19 cellular contexts compared by ENCODE assay signal in genomic region chr21:36381841-36382589, GRCh38. TPM values are rescaled to one million over a fixed set of nuclear protein-coding genes. Genes with fewer than 3 reads are reported as not detected.
A peak's percentile ranks its signal among the peaks of the same experiment; 100 is the strongest.
DNase-seq lines count a peak whose midpoint lies in the region; ATAC-seq and TF ChIP-seq lines count a peak whose summit lies in the region.
"Had no signal": no experiment of that assay in that cellular context is flagged by ENCODE, and none has a peak within 500 bp of the region (broad histone marks: within the 10 kb centered on the region; RNA-seq: fewer than 3 reads in every experiment).

No MANE protein-coding gene starts in this region.

- no peak overlapping the region for H2BK5ac ChIP-seq in trophoblast cell (ENCODE audit: low read depth, low read length, poor library complexity)

- H3K79me1 ChIP-seq in trophoblast cell (ENCODE audit: low read length), result no peaks in the 10 kb centered on the region

- peak overlapping the region; percentile 80 for H3K27ac ChIP-seq in psoas muscle
- no peak overlapping the region for H3K27ac ChIP-seq in trophoblast cell (ENCODE audit: low read depth, low read length)
- H3K27ac ChIP-seq: left ventricle myocardium inferior had no signal

- H3K9me3 ChIP-seq in psoas muscle (no peaks in the 10 kb centered on the region), trophoblast cell (ENCODE audit: insufficient read depth, low read depth, low read length) (no peaks in the 10 kb centered on the region)
- H3K9me3 ChIP-seq: left ventricle myocardium inferior had no signal

- no peaks in the 10 kb centered on the region for H3K79me2 ChIP-seq in trophoblast cell (ENCODE audit: control insufficient read depth, insufficient read depth, low read length, poor library complexity)

- no peak for DNase-seq in activated CD4-positive, alpha-beta T cell treated with anti-CD3 and anti-CD28 coated beads, Interleukin-2, amount 10 ng/mL, durations not matched to agents 24 days and 14 days
- no peak for DNase-seq in activated CD4-positive, alpha-beta T cell treated with anti-CD3 and anti-CD28 coated beads, Interleukin-2, amount 50 U/mL, for 48 hours
- DNase-seq in NCI-H69 (lab: John Stamatoyannopoulos, UW), result peak; percentile 37
- DNase-seq in epithelial cell of esophagus (ENCODE audit: low read depth), result peak; percentile 22
- no peak for DNase-seq in psoas muscle
- DNase-seq in NCI-H2227 treated with DMSO at 0.1 percent for 48 hours (lab: John Stamatoyannopoulos, UW), result no peak
- no peak for DNase-seq in trophoblast cell
- DNase-seq: activated naive CD8-positive, alpha-beta T cell treated with anti-CD3 and anti-CD28 coated beads, Interleukin-2, amount 10 ng/mL, durations not matched to agents 7 days and 5 days; COR-L47; hypothalamus; Kasumi-1; left ventricle myocardium inferior; NCI-H1694; NCI-H526; nephron progenitor cell had no signal

- H3K4me3 Mint-ChIP-seq in activated CD4-positive, alpha-beta T cell treated with anti-CD3 and anti-CD28 coated beads, Interleukin-2, amount 10 ng/mL, durations not matched to agents 24 days and 14 days, result no peak overlapping the region
- H3K4me3 Mint-ChIP-seq: activated naive CD8-positive, alpha-beta T cell treated with anti-CD3 and anti-CD28 coated beads, Interleukin-2, amount 10 ng/mL, durations not matched to agents 7 days and 5 days; central memory CD8-positive, alpha-beta T cell; nephron progenitor cell; T-helper 2 cell treated with Interferon-gamma antibody and Interleukin-4, amounts not matched to agents 5 μg/mL and 100 μg/mL, for 36 hours had no signal

- H3K9ac ChIP-seq in trophoblast cell (ENCODE audit: low read length), result no peak overlapping the region

- ATAC-seq in psoas muscle (no peak), GM21723 (IDR thresholded peaks at IDR 0.05; ENCODE audit: unreplicated experiment) (no peak)
- ATAC-seq: sciatic nerve had no signal

- H3K4me3 ChIP-seq in epithelial cell of esophagus (ENCODE audit: low read length) (no peak overlapping the region), psoas muscle (no peak overlapping the region), trophoblast cell (ENCODE audit: low read depth, low read length) (no peak overlapping the region)
- H3K4me3 ChIP-seq: left ventricle myocardium inferior had no signal

- intact Hi-C loops in activated CD4-positive, alpha-beta T cell treated with anti-CD3 and anti-CD28 coated beads, Interleukin-2, amount 10 ng/mL, durations not matched to agents 24 days and 14 days (cut with micrococcal nuclease), result loop anchor here (10.0 kb wide), 1 partner anchor 317 kb away; the partner anchor contains the start of gene SETD4
- intact Hi-C loops in psoas muscle (cut with DNase I), result loop anchor here in 1 of 2 donors (5.0 kb wide), 1 partner anchor 60 kb away; the partner anchor contains the start of gene MORC3

- H3K23ac ChIP-seq in trophoblast cell (ENCODE audit: low read length), result no peak overlapping the region

- H2AFZ ChIP-seq in trophoblast cell (ENCODE audit: insufficient read depth, low read length, poor library complexity), result no peak overlapping the region

- peaks cover 11% of the 10 kb centered on the region for H3K36me3 Mint-ChIP-seq in activated CD4-positive, alpha-beta T cell treated with anti-CD3 and anti-CD28 coated beads, Interleukin-2, amount 10 ng/mL, durations not matched to agents 24 days and 14 days (ENCODE audit: low read depth)

- no peak overlapping the region for H3K4me2 ChIP-seq in trophoblast cell (ENCODE audit: low read length)

- H3K4ac ChIP-seq in trophoblast cell (ENCODE audit: low read depth, low read length), result no peak overlapping the region

- H3K9me3 Mint-ChIP-seq in activated CD4-positive, alpha-beta T cell treated with anti-CD3 and anti-CD28 coated beads, Interleukin-2, amount 10 ng/mL, durations not matched to agents 24 days and 14 days, result no peaks in the 10 kb centered on the region
- H3K9me3 Mint-ChIP-seq: central memory CD8-positive, alpha-beta T cell; nephron progenitor cell; T-helper 2 cell treated with Interferon-gamma antibody and Interleukin-4, amounts not matched to agents 5 μg/mL and 100 μg/mL, for 36 hours had no signal

- H3K27me3 Mint-ChIP-seq in activated CD4-positive, alpha-beta T cell treated with anti-CD3 and anti-CD28 coated beads, Interleukin-2, amount 10 ng/mL, durations not matched to agents 24 days and 14 days, result no peaks in the 10 kb centered on the region
- H3K27me3 Mint-ChIP-seq: activated naive CD8-positive, alpha-beta T cell treated with anti-CD3 and anti-CD28 coated beads, Interleukin-2, amount 10 ng/mL, durations not matched to agents 7 days and 5 days; central memory CD8-positive, alpha-beta T cell had no signal

- H4K12ac ChIP-seq in trophoblast cell (ENCODE audit: low read depth, low read length), result no peak overlapping the region

- peak overlapping the region; percentile 16 for H3K27ac Mint-ChIP-seq in activated CD4-positive, alpha-beta T cell treated with anti-CD3 and anti-CD28 coated beads, Interleukin-2, amount 10 ng/mL, durations not matched to agents 24 days and 14 days
- H3K27ac Mint-ChIP-seq: activated naive CD8-positive, alpha-beta T cell treated with anti-CD3 and anti-CD28 coated beads, Interleukin-2, amount 10 ng/mL, durations not matched to agents 7 days and 5 days; nephron progenitor cell; T-helper 2 cell treated with Interferon-gamma antibody and Interleukin-4, amounts not matched to agents 5 μg/mL and 100 μg/mL, for 36 hours had no signal

- H3K4me1 ChIP-seq in psoas muscle, result peaks cover 35% of the 10 kb centered on the region
- peaks cover 0 to 4% of the 10 kb centered on the region in 2 experiments for H3K4me1 ChIP-seq in trophoblast cell (ENCODE audit: control insufficient read depth in 1 of 2, insufficient read depth in 2 of 2, low read length in 2 of 2)

- H3K14ac ChIP-seq in trophoblast cell (ENCODE audit: low read length), result no peak overlapping the region

- no peak overlapping the region for H4K91ac ChIP-seq in trophoblast cell (ENCODE audit: low read depth, low read length)

- no peak overlapping the region for H2AK5ac ChIP-seq in trophoblast cell (ENCODE audit: low read length)

- H3K18ac ChIP-seq in trophoblast cell (ENCODE audit: low read length), result no peak overlapping the region

- 78 to 91% (median 86%) methylated on average over 9 of the region's 9 CpGs for WGBS in psoas muscle, 3 donors
- WGBS in trophoblast cell (ENCODE audit: extremely low coverage, insufficient coverage, insufficient read length), result no CpG with 5 or more reads among the region's 9 CpGs

- H3K27me3 ChIP-seq in psoas muscle (ENCODE audit: insufficient read depth in 3 of 3, low read length in 2 of 3), result no peaks in the 10 kb centered on the region
- no peaks in the 10 kb centered on the region for H3K27me3 ChIP-seq in trophoblast cell (ENCODE audit: insufficient read depth, low read length)

- H2BK12ac ChIP-seq in trophoblast cell (ENCODE audit: low read length), result no peak overlapping the region

- no peak overlapping the region for H4K8ac ChIP-seq in trophoblast cell (ENCODE audit: low read depth, low read length)

- peaks cover 0 to 10% of the 10 kb centered on the region in 2 donors for H3K36me3 ChIP-seq in psoas muscle (ENCODE audit: insufficient read depth in 1 of 2, low read depth in 1 of 2)
- peaks cover 7% of the 10 kb centered on the region in 2 experiments for H3K36me3 ChIP-seq in trophoblast cell (ENCODE audit: control insufficient read depth in 1 of 2, insufficient read depth in 2 of 2, low read length in 2 of 2)

- H3K4me1 Mint-ChIP-seq in activated CD4-positive, alpha-beta T cell treated with anti-CD3 and anti-CD28 coated beads, Interleukin-2, amount 10 ng/mL, durations not matched to agents 24 days and 14 days, result peaks cover 11% of the 10 kb centered on the region
- H3K4me1 Mint-ChIP-seq: central memory CD8-positive, alpha-beta T cell had no signal

- H2BK120ac ChIP-seq in trophoblast cell (ENCODE audit: insufficient read depth, low read length, poor library complexity), result no peak overlapping the region

- no peak for TF ChIP-seq CTCF in epithelial cell of esophagus (IDR thresholded peaks at IDR 0.05; ENCODE audit: insufficient read depth, low read depth, low read length, missing control alignments)
- TF ChIP-seq CTCF in psoas muscle (IDR thresholded peaks at IDR 0.05), result no peak

RNA-seq across cellular contexts. Expression of gene CHAF1B, which starts 3.2 kb away (rescaled TPM):
- 33.4 and 36.5 TPM in 2 replicates for total RNA-seq in activated CD4-positive, alpha-beta T cell treated with anti-CD3 and anti-CD28 coated beads, Interleukin-2, amount 10 ng/mL, durations not matched to agents 24 days and 14 days
- 10 to 100 TPM in 2 of 4 donors, 1 to 10 TPM in 2; 2.6 to 12.6 (median 8.1) TPM for total RNA-seq in psoas muscle
- 10 to 100 TPM in 1 of 3 donors, 1 to 10 TPM in 1, under 1 TPM in 1; 0.68 to 10.4 (median 8.4) TPM for polyA plus RNA-seq in psoas muscle
- 7.7 and 8.0 TPM in 2 replicates for polyA plus RNA-seq in trophoblast cell (2013)

Comparison
In these comparisons a context has a peak if more than half of its experiments do, and no peak if none do; other contexts are left out.
1. DNase-seq: peak in NCI-H69 (single experiment) and epithelial cell of esophagus (single experiment); none in activated CD4-positive, alpha-beta T cell treated with anti-CD3 and anti-CD28 coated beads, Interleukin-2, amount 10 ng/mL, durations not matched to agents 24 days and 14 days (single experiment), activated CD4-positive, alpha-beta T cell treated with anti-CD3 and anti-CD28 coated beads, Interleukin-2, amount 50 U/mL, for 48 hours (0 of 2), psoas muscle (0 of 2), NCI-H2227 treated with DMSO at 0.1 percent for 48 hours (single experiment) and trophoblast cell (0 of 2).